In the genomic region with DNA sequence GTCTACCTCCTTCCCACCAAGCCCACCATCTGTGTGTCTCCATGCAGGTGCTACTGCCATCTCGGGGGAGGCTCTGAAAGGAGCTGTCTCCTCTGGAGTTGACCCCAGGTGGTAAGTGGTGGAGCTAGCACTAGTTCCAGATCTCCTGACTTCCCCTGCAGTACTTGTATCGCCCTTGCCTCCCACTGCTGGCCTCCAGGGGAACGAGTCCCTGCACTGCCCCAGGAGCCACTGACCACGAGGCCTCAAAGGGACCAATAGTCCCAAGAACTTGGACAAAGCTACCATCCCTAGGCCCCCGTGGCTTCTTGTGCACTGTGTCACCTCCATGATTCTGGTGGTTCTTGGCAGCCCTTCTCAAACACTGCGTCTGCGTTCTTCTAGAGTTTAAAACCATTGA, we compare ENCODE assay signal across 24 cellular contexts.
DNase-seq lines count a peak whose midpoint lies in the region; ATAC-seq, FAIRE-seq and TF ChIP-seq lines count a peak whose summit lies in the region.
"Had no signal": no experiment of that assay in that cellular context is flagged by ENCODE, and none has a peak within 500 bp of the region (broad histone marks: within the 10 kb centered on the region; RNA-seq: fewer than 3 reads in every experiment).

No MANE protein-coding gene starts in this region.

- no peak overlapping the region for H2BK5ac ChIP-seq in mesenchymal stem cell (ENCODE audit: low read depth, low read length, poor library complexity, severe bottlenecking)

- H3K14ac ChIP-seq in mesenchymal stem cell (ENCODE audit: low read length in 2 of 2): no peak overlapping the region

- H2BK15ac ChIP-seq in mesenchymal stem cell (ENCODE audit: low read depth, poor library complexity, severe bottlenecking): no peak overlapping the region

- H3K27ac ChIP-seq in HepG2 (ENCODE audit: extremely low read length, insufficient read depth, low read length): no peak overlapping the region
- H3K27ac ChIP-seq in right lobe of liver: no peak overlapping the region
- H3K27ac ChIP-seq in mesenchymal stem cell (ENCODE audit: low read length, poor library complexity, severe bottlenecking): no peak overlapping the region
- peak overlapping the region; percentile 11 for H3K27ac ChIP-seq in smooth muscle cell (ENCODE audit: low read depth)
- no peak overlapping the region for H3K27ac ChIP-seq in uterus
- H3K27ac ChIP-seq: A549; BLaER1 treated with 17β-estradiol and CSF1 and Interleukin-3, amounts not matched to agents 10 nM and 100 nM had no signal

- H2BK12ac ChIP-seq in mesenchymal stem cell (ENCODE audit: low read length in 2 of 2): peak overlapping the region in 1 of 2 experiments; percentile 49

- ATAC-seq in HepG2: peak; percentile 42; the same call in 2 of the 3 replicates
- no peak for ATAC-seq in right lobe of liver
- no peak for ATAC-seq in GM18873 (IDR thresholded peaks at IDR 0.05; ENCODE audit: low FRiP score, unreplicated experiment)
- ATAC-seq: GM12878 had no signal

- H3K9ac ChIP-seq in HepG2 (ENCODE audit: insufficient read depth, low read depth, low read length) (no peak overlapping the region), mesenchymal stem cell (ENCODE audit: low read length) (no peak overlapping the region), smooth muscle cell (ENCODE audit: low read depth) (no peak overlapping the region)
- H3K9ac ChIP-seq: BLaER1 treated with 17β-estradiol and CSF1 and Interleukin-3, amounts not matched to agents 10 nM and 100 nM had no signal

- no peak for TF ChIP-seq RAD21 in HepG2 (CRISPR knock-in tag; IDR thresholded peaks at IDR 0.05)

- no peak overlapping the region for H3K18ac ChIP-seq in mesenchymal stem cell (ENCODE audit: low read depth in 1 of 2, low read length in 2 of 2)

- in situ Hi-C loops in HepG2 (cut with HindIII; ENCODE audit: extremely low pct_ligation_motif_present, low pct_unique_long_range_greater_than_20kb): no loop called here

- H3K9me3 ChIP-seq in HepG2 (ENCODE audit: low read length) (no peaks in the 10 kb centered on the region), right lobe of liver (no peaks in the 10 kb centered on the region), mesenchymal stem cell (ENCODE audit: control insufficient read depth, low read length) (no peaks in the 10 kb centered on the region), smooth muscle cell (replicated peaks; ENCODE audit: low read depth) (no peaks in the 10 kb centered on the region), uterus (no peaks in the 10 kb centered on the region)
- H3K9me3 ChIP-seq: A549; BE2C; BLaER1 treated with 17β-estradiol and CSF1 and Interleukin-3, amounts not matched to agents 10 nM and 100 nM had no signal

- no peaks in the 10 kb centered on the region for H3K4me1 ChIP-seq in HepG2 (ENCODE audit: insufficient read depth, low read length)
- H3K4me1 ChIP-seq in right lobe of liver: no peaks in the 10 kb centered on the region
- peaks cover 3% of the 10 kb centered on the region for H3K4me1 ChIP-seq in mesenchymal stem cell (ENCODE audit: control insufficient read depth, insufficient read depth, low read depth, low read length)
- no peaks in the 10 kb centered on the region for H3K4me1 ChIP-seq in smooth muscle cell (ENCODE audit: low read depth)
- H3K4me1 ChIP-seq in uterus: no peaks in the 10 kb centered on the region
- H3K4me1 ChIP-seq: A549, BE2C had no signal

- POLR2A ChIA-PET in HepG2 (lab: Yijun Ruan, JAX): no interaction called here

- FAIRE-seq in HepG2 (lab: Jason Lieb, UNC): no peak
- FAIRE-seq: A549, D721Med, GM12878, GM18507, GM19239 had no signal

- no peak overlapping the region for H2AFZ ChIP-seq in HepG2 (ENCODE audit: low read length)
- no peak overlapping the region for H2AFZ ChIP-seq in mesenchymal stem cell (ENCODE audit: low read depth, low read length)
- no peak overlapping the region for H2AFZ ChIP-seq in smooth muscle cell (ENCODE audit: low read depth)
- H2AFZ ChIP-seq: GM23338 had no signal

- H3K4me2 ChIP-seq in HepG2 (ENCODE audit: low read depth, low read length) (no peak overlapping the region), mesenchymal stem cell (ENCODE audit: low read length, poor library complexity, severe bottlenecking) (no peak overlapping the region), smooth muscle cell (no peak overlapping the region)
- H3K4me2 ChIP-seq: A549; BLaER1 treated with 17β-estradiol and CSF1 and Interleukin-3, amounts not matched to agents 10 nM and 100 nM; GM23338 had no signal

- no peaks in the 10 kb centered on the region for H3K36me3 ChIP-seq in HepG2 (replicated peaks in 1 of 2; ENCODE audit: control insufficient read depth in 1 of 2, insufficient read depth in 2 of 2, low read length in 2 of 2)
- H3K36me3 ChIP-seq in right lobe of liver: no peaks in the 10 kb centered on the region
- H3K36me3 ChIP-seq in mesenchymal stem cell (ENCODE audit: control insufficient read depth in 1 of 2, insufficient read depth in 2 of 2, low read depth in 1 of 2, low read length in 2 of 2): no peaks in the 10 kb centered on the region
- H3K36me3 ChIP-seq in smooth muscle cell (ENCODE audit: low read depth): no peaks in the 10 kb centered on the region
- no peaks in the 10 kb centered on the region for H3K36me3 ChIP-seq in uterus
- H3K36me3 ChIP-seq: BE2C; BLaER1 treated with 17β-estradiol and CSF1 and Interleukin-3, amounts not matched to agents 10 nM and 100 nM had no signal

- H4K20me1 ChIP-seq in HepG2 (ENCODE audit: insufficient read depth, low read length): no peaks in the 10 kb centered on the region
- peaks cover 44% of the 10 kb centered on the region for H4K20me1 ChIP-seq in smooth muscle cell (ENCODE audit: low read depth)
- H4K20me1 ChIP-seq: BLaER1 treated with 17β-estradiol and CSF1 and Interleukin-3, amounts not matched to agents 10 nM and 100 nM had no signal

- H3F3A ChIP-seq in smooth muscle cell (ENCODE audit: low read depth): no peaks in the 10 kb centered on the region

- CTCF ChIA-PET in HepG2 (lab: Yijun Ruan, JAX; ENCODE audit: low intra/inter-chr PET ratio, low total read pairs): no interaction called here

- no peak for TF ChIP-seq EP300 in HepG2 (IDR thresholded peaks at IDR 0.05; ENCODE audit: low read depth in 2 of 2, low read length in 2 of 2)
- TF ChIP-seq EP300 in HepG2 (CRISPR knock-in tag; IDR thresholded peaks at IDR 0.05; ENCODE audit: borderline replicate concordance): no peak

- whole genome bisulfite sequencing in HepG2 (ENCODE audit: low lambda C conversion rate): 52% methylated on average over 5 of the region's 7 CpGs
- WGBS in right lobe of liver (ENCODE audit: insufficient coverage, low coverage, low lambda C conversion rate, missing lambda C conversion rate): 80% methylated on average over 5 of the region's 7 CpGs
- WGBS in mesenchymal stem cell: 98% methylated on average over 7 of the region's 7 CpGs
- WGBS in smooth muscle cell (ENCODE audit: low lambda C conversion rate): 93% methylated on average over 7 of the region's 7 CpGs

- H3K79me1 ChIP-seq in mesenchymal stem cell (replicated peaks; ENCODE audit: low read length, poor library complexity, severe bottlenecking): no peaks in the 10 kb centered on the region

- H3K4me3 ChIP-seq in HepG2 (replicated peaks in 1 of 3; ENCODE audit: insufficient read depth in 1 of 3, low read depth in 2 of 3, low read length in 3 of 3) (no peak overlapping the region), right lobe of liver (no peak overlapping the region), mesenchymal stem cell (ENCODE audit: insufficient read depth in 1 of 2, low read depth in 1 of 2, low read length in 2 of 2) (no peak overlapping the region), smooth muscle cell (no peak overlapping the region), uterus (no peak overlapping the region)
- H3K4me3 ChIP-seq: A549; BLaER1 treated with 17β-estradiol and CSF1 and Interleukin-3, amounts not matched to agents 10 nM and 100 nM; GM12878; GM23338 had no signal

- H2BK120ac ChIP-seq in mesenchymal stem cell (ENCODE audit: low read depth, low read length): no peak overlapping the region

- TF ChIP-seq CTCF in HepG2 (CRISPR knock-in tag; IDR thresholded peaks at IDR 0.05): no peak
- no peak for TF ChIP-seq CTCF in right lobe of liver (IDR thresholded peaks at IDR 0.05)
- TF ChIP-seq CTCF in smooth muscle cell (IDR thresholded peaks at IDR 0.05; ENCODE audit: borderline replicate concordance, insufficient read depth, poor library complexity, severe bottlenecking): no peak
- no peak for TF ChIP-seq CTCF in uterus (IDR thresholded peaks at IDR 0.05)

- peak overlapping the region; percentile 78 for H4K8ac ChIP-seq in mesenchymal stem cell (ENCODE audit: low read length)

- no peak overlapping the region for H2AK5ac ChIP-seq in mesenchymal stem cell (ENCODE audit: low read length, severe bottlenecking)

- TF ChIP-seq POLR2A in HepG2 (IDR thresholded peaks at IDR 0.05; ENCODE audit: insufficient read depth in 1 of 2, low read depth in 2 of 2, low read length in 2 of 2) (no peak), right lobe of liver (IDR thresholded peaks at IDR 0.05) (no peak), uterus (IDR thresholded peaks at IDR 0.05) (no peak)

- intact Hi-C loops in HepG2 (cut with micrococcal nuclease; ENCODE audit: unreplicated experiment): no loop called here
- intact Hi-C loops in right lobe of liver (cut with DNase I): no loop called here
- intact Hi-C loops in uterus (cut with DNase I; ENCODE audit: low total_unique reads): no loop called here

- H3K27me3 ChIP-seq in HepG2 (ENCODE audit: control insufficient read depth in 1 of 2, insufficient read depth in 2 of 2, low read length in 2 of 2) (no peaks in the 10 kb centered on the region), right lobe of liver (no peaks in the 10 kb centered on the region), mesenchymal stem cell (ENCODE audit: control insufficient read depth in 1 of 2, insufficient read depth in 1 of 2, low read length in 2 of 2) (peaks cover 0 to 3% of the 10 kb centered on the region in 2 experiments), smooth muscle cell (ENCODE audit: low read depth) (no peaks in the 10 kb centered on the region), uterus (no peaks in the 10 kb centered on the region)
- H3K27me3 ChIP-seq: BE2C; BLaER1 treated with 17β-estradiol and CSF1 and Interleukin-3, amounts not matched to agents 10 nM and 100 nM had no signal

- no peaks in the 10 kb centered on the region for H3K79me2 ChIP-seq in HepG2 (ENCODE audit: insufficient read depth, low read length)
- H3K79me2 ChIP-seq in smooth muscle cell (ENCODE audit: low read depth): peaks cover 50% of the 10 kb centered on the region

- H4K91ac ChIP-seq in mesenchymal stem cell (ENCODE audit: low read length): no peak overlapping the region

- no peak overlapping the region for H3K23ac ChIP-seq in mesenchymal stem cell (ENCODE audit: low read length in 2 of 2)

- peak overlapping the region in 1 of 2 experiments; percentile 25 for H3K4ac ChIP-seq in mesenchymal stem cell (ENCODE audit: low read depth in 1 of 2, low read length in 2 of 2)

- no peak for DNase-seq in HepG2 (ENCODE audit: low spot score)
- DNase-seq in right lobe of liver: no peak
- DNase-seq in mesenchymal stem cell: no peak
- no peak for DNase-seq in smooth muscle cell (lab: John Stamatoyannopoulos, UW; ENCODE audit: unreplicated experiment)
- DNase-seq in uterus: no peak
- DNase-seq: 8988T; ACHN; AML-193; BE2C; CD4-positive, alpha-beta T cell; CD8-positive, alpha-beta memory T cell; DMS 273 treated with DMSO at 0.1 percent for 48 hours; DMS79; EL; GDM1; H9 had no signal

- BruUV-seq in HepG2 (replicated peaks; lab: Mats Ljungman, UMichigan): no TSS peak

TF ChIP-seq in HepG2, 621 proteins besides CTCF, POLR2A, EP300 and RAD21 (continues in another document):
- TF ChIP-seq TEAD2 (CRISPR knock-in tag; IDR thresholded peaks at IDR 0.05) (no peak), GATAD2A (CRISPR knock-in tag; IDR thresholded peaks at IDR 0.05) (no peak)
